Comparison of ENCODE assay signal across 1 cellular context in the genomic region with DNA sequence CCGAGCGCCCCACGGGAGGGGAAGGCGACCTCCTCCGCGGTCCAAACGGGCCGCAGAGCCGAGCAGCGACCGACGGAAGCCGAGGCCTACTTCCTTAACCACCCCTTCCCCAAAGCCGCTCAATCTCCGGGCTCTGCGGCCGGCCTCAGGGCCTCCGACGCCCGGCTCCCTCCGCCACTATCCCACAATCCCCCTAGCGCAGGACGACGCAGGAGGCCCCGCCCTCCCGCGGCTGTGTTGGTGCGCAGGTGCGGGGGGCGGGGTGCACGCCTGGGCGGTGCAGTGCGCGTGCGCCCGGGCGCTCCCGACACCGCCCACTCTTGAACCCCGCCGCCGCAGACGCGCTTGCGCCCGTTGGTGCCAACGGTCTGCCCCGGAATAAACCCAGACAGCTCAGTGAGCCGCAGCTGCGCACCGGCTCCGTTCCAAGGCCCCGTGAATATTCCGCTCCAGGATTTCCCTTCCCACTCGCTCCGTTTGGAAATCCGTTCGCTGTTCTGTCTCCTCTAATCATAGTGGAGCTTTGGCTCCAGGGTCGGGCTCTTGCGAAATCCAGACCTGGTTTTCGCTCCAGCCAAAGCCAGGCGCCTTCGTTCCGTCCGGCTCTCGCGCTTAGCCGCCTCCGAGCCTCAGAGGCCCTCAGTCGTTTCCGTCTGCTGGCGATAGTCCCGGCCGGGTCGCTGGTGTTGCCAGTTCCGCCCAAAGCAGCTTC.
TF ChIP-seq lines count a peak whose summit lies in the region.

A gene with protein sequence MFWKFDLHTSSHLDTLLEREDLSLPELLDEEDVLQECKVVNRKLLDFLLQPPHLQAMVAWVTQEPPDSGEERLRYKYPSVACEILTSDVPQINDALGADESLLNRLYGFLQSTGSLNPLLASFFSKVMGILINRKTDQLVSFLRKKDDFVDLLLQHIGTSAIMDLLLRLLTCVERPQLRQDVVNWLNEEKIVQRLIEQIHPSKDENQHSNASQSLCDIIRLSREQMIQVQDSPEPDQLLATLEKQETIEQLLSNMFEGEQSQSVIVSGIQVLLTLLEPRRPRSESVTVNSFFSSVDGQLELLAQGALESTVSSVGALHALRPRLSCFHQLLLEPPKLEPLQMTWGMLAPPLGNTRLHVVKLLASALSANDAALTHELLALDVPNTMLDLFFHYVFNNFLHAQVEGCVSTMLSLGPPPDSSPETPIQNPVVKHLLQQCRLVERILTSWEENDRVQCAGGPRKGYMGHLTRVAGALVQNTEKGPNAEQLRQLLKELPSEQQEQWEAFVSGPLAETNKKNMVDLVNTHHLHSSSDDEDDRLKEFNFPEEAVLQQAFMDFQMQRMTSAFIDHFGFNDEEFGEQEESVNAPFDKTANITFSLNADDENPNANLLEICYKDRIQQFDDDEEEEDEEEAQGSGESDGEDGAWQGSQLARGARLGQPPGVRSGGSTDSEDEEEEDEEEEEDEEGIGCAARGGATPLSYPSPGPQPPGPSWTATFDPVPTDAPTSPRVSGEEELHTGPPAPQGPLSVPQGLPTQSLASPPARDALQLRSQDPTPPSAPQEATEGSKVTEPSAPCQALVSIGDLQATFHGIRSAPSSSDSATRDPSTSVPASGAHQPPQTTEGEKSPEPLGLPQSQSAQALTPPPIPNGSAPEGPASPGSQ (minus strand): TSS at position 190 of the 712 bp plus-strand sequence. CDS start 11,914 bp downstream, outside the sequence.

TF ChIP-seq in K562, 482 proteins besides CTCF, POLR2A, EP300 and RAD21 (continued from another document and continues in another):
- TF ChIP-seq RBM25 (IDR thresholded peaks at IDR 0.05; ENCODE audit: low read depth, low read length, severe bottlenecking) (no peak), WHSC1 (IDR thresholded peaks at IDR 0.05; ENCODE audit: low read length) (no peak), RBM34 (IDR thresholded peaks at IDR 0.05; ENCODE audit: borderline replicate concordance, insufficient read depth, low read length) (no peak), SMARCC2 (IDR thresholded peaks at IDR 0.05; ENCODE audit: low read depth) (no peak), HMG20A (CRISPR knock-in tag; conservative IDR thresholded peaks at IDR 0.05) (no peak), ZNF3 (CRISPR knock-in tag; IDR thresholded peaks at IDR 0.05) (no peak), TCFL5 (CRISPR knock-in tag; conservative IDR thresholded peaks at IDR 0.05) (no peak), FOS (IDR thresholded peaks at IDR 0.05; ENCODE audit: extremely low read depth, insufficient read length) (no peak), ELF4 (CRISPR knock-in tag; IDR thresholded peaks at IDR 0.05) (no peak; the same call in 1 of the 2 replicates), NR2F6 (CRISPR knock-in tag; IDR thresholded peaks at IDR 0.05) (no peak), ZKSCAN3 (CRISPR knock-in tag; IDR thresholded peaks at IDR 0.05) (no peak), ZNF551 (CRISPR knock-in tag; IDR thresholded peaks at IDR 0.05) (no peak), MYC (IDR thresholded peaks at IDR 0.05; ENCODE audit: low read depth, low read length) (peak; percentile 89), MYC (CRISPR knock-in tag; IDR thresholded peaks at IDR 0.05; ENCODE audit: borderline replicate concordance, low read depth) (no peak), TAF1 (IDR thresholded peaks at IDR 0.05; ENCODE audit: control insufficient read depth, extremely low read depth, insufficient read depth, low read length, severe bottlenecking) (peak; percentile 97), SMAD2 (IDR thresholded peaks at IDR 0.05; ENCODE audit: low read depth, low read length) (no peak), XRCC5 (IDR thresholded peaks at IDR 0.05; ENCODE audit: low read depth, low read length) (peak; percentile 100), SMARCB1 (IDR thresholded peaks at IDR 0.05; ENCODE audit: insufficient read length, low read depth) (no peak), NR2C1 (IDR thresholded peaks at IDR 0.05) (no peak; the same call in 1 of the 2 replicates), NR2C1 (tag; IDR thresholded peaks at IDR 0.05) (peak; percentile 65), SREBF1 (IDR thresholded peaks at IDR 0.05; ENCODE audit: borderline replicate concordance, low read depth, low read length) (no peak), TAL1 (IDR thresholded peaks at IDR 0.05) (no peak), CBX5 (IDR thresholded peaks at IDR 0.05; ENCODE audit: borderline replicate concordance, low read depth) (0 out of 2 replicates have a peak, but pooled peaks have one; percentile 28)
- TF ChIP-seq, protein P1, sequence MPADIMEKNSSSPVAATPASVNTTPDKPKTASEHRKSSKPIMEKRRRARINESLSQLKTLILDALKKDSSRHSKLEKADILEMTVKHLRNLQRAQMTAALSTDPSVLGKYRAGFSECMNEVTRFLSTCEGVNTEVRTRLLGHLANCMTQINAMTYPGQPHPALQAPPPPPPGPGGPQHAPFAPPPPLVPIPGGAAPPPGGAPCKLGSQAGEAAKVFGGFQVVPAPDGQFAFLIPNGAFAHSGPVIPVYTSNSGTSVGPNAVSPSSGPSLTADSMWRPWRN (IDR thresholded peaks at IDR 0.05; ENCODE audit: low read depth): no peak
- TF ChIP-seq, protein P2, sequence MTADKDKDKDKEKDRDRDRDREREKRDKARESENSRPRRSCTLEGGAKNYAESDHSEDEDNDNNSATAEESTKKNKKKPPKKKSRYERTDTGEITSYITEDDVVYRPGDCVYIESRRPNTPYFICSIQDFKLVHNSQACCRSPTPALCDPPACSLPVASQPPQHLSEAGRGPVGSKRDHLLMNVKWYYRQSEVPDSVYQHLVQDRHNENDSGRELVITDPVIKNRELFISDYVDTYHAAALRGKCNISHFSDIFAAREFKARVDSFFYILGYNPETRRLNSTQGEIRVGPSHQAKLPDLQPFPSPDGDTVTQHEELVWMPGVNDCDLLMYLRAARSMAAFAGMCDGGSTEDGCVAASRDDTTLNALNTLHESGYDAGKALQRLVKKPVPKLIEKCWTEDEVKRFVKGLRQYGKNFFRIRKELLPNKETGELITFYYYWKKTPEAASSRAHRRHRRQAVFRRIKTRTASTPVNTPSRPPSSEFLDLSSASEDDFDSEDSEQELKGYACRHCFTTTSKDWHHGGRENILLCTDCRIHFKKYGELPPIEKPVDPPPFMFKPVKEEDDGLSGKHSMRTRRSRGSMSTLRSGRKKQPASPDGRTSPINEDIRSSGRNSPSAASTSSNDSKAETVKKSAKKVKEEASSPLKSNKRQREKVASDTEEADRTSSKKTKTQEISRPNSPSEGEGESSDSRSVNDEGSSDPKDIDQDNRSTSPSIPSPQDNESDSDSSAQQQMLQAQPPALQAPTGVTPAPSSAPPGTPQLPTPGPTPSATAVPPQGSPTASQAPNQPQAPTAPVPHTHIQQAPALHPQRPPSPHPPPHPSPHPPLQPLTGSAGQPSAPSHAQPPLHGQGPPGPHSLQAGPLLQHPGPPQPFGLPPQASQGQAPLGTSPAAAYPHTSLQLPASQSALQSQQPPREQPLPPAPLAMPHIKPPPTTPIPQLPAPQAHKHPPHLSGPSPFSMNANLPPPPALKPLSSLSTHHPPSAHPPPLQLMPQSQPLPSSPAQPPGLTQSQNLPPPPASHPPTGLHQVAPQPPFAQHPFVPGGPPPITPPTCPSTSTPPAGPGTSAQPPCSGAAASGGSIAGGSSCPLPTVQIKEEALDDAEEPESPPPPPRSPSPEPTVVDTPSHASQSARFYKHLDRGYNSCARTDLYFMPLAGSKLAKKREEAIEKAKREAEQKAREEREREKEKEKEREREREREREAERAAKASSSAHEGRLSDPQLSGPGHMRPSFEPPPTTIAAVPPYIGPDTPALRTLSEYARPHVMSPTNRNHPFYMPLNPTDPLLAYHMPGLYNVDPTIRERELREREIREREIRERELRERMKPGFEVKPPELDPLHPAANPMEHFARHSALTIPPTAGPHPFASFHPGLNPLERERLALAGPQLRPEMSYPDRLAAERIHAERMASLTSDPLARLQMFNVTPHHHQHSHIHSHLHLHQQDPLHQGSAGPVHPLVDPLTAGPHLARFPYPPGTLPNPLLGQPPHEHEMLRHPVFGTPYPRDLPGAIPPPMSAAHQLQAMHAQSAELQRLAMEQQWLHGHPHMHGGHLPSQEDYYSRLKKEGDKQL (CRISPR knock-in tag; IDR thresholded peaks at IDR 0.05; ENCODE audit: borderline replicate concordance): no peak; the same call in 1 of the 2 replicates
- TF ChIP-seq, protein P3, sequence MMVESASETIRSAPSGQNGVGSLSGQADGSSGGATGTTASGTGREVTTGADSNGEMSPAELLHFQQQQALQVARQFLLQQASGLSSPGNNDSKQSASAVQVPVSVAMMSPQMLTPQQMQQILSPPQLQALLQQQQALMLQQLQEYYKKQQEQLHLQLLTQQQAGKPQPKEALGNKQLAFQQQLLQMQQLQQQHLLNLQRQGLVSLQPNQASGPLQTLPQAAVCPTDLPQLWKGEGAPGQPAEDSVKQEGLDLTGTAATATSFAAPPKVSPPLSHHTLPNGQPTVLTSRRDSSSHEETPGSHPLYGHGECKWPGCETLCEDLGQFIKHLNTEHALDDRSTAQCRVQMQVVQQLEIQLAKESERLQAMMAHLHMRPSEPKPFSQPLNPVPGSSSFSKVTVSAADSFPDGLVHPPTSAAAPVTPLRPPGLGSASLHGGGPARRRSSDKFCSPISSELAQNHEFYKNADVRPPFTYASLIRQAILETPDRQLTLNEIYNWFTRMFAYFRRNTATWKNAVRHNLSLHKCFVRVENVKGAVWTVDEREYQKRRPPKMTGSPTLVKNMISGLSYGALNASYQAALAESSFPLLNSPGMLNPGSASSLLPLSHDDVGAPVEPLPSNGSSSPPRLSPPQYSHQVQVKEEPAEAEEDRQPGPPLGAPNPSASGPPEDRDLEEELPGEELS (CRISPR knock-in tag; IDR thresholded peaks at IDR 0.05; ENCODE audit: borderline replicate concordance): no peak
- TF ChIP-seq, protein P4, sequence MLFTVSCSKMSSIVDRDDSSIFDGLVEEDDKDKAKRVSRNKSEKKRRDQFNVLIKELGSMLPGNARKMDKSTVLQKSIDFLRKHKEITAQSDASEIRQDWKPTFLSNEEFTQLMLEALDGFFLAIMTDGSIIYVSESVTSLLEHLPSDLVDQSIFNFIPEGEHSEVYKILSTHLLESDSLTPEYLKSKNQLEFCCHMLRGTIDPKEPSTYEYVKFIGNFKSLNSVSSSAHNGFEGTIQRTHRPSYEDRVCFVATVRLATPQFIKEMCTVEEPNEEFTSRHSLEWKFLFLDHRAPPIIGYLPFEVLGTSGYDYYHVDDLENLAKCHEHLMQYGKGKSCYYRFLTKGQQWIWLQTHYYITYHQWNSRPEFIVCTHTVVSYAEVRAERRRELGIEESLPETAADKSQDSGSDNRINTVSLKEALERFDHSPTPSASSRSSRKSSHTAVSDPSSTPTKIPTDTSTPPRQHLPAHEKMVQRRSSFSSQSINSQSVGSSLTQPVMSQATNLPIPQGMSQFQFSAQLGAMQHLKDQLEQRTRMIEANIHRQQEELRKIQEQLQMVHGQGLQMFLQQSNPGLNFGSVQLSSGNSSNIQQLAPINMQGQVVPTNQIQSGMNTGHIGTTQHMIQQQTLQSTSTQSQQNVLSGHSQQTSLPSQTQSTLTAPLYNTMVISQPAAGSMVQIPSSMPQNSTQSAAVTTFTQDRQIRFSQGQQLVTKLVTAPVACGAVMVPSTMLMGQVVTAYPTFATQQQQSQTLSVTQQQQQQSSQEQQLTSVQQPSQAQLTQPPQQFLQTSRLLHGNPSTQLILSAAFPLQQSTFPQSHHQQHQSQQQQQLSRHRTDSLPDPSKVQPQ (CRISPR knock-in tag; IDR thresholded peaks at IDR 0.05; ENCODE audit: borderline replicate concordance): no peak
- TF ChIP-seq, protein P5, sequence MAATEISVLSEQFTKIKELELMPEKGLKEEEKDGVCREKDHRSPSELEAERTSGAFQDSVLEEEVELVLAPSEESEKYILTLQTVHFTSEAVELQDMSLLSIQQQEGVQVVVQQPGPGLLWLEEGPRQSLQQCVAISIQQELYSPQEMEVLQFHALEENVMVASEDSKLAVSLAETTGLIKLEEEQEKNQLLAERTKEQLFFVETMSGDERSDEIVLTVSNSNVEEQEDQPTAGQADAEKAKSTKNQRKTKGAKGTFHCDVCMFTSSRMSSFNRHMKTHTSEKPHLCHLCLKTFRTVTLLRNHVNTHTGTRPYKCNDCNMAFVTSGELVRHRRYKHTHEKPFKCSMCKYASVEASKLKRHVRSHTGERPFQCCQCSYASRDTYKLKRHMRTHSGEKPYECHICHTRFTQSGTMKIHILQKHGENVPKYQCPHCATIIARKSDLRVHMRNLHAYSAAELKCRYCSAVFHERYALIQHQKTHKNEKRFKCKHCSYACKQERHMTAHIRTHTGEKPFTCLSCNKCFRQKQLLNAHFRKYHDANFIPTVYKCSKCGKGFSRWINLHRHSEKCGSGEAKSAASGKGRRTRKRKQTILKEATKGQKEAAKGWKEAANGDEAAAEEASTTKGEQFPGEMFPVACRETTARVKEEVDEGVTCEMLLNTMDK (IDR thresholded peaks at IDR 0.05; ENCODE audit: borderline replicate concordance, insufficient read depth, low read depth, low read length, poor library complexity, severe bottlenecking): no peak
- TF ChIP-seq, protein P6, sequence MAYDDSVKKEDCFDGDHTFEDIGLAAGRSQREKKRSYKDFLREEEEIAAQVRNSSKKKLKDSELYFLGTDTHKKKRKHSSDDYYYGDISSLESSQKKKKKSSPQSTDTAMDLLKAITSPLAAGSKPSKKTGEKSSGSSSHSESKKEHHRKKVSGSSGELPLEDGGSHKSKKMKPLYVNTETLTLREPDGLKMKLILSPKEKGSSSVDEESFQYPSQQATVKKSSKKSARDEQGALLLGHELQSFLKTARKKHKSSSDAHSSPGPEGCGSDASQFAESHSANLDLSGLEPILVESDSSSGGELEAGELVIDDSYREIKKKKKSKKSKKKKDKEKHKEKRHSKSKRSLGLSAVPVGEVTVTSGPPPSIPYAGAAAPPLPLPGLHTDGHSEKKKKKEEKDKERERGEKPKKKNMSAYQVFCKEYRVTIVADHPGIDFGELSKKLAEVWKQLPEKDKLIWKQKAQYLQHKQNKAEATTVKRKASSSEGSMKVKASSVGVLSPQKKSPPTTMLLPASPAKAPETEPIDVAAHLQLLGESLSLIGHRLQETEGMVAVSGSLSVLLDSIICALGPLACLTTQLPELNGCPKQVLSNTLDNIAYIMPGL (CRISPR knock-in tag; IDR thresholded peaks at IDR 0.05): peak; percentile 38; the same call in 1 of the 2 replicates
- TF ChIP-seq, protein P7, sequence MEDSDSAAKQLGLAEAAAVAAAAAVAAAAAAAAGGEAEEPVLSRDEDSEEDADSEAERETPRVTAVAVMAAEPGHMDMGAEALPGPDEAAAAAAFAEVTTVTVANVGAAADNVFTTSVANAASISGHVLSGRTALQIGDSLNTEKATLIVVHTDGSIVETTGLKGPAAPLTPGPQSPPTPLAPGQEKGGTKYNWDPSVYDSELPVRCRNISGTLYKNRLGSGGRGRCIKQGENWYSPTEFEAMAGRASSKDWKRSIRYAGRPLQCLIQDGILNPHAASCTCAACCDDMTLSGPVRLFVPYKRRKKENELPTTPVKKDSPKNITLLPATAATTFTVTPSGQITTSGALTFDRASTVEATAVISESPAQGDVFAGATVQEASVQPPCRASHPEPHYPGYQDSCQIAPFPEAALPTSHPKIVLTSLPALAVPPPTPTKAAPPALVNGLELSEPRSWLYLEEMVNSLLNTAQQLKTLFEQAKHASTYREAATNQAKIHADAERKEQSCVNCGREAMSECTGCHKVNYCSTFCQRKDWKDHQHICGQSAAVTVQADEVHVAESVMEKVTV (CRISPR knock-in tag; IDR thresholded peaks at IDR 0.05): peak; percentile 55
- TF ChIP-seq, protein P8, sequence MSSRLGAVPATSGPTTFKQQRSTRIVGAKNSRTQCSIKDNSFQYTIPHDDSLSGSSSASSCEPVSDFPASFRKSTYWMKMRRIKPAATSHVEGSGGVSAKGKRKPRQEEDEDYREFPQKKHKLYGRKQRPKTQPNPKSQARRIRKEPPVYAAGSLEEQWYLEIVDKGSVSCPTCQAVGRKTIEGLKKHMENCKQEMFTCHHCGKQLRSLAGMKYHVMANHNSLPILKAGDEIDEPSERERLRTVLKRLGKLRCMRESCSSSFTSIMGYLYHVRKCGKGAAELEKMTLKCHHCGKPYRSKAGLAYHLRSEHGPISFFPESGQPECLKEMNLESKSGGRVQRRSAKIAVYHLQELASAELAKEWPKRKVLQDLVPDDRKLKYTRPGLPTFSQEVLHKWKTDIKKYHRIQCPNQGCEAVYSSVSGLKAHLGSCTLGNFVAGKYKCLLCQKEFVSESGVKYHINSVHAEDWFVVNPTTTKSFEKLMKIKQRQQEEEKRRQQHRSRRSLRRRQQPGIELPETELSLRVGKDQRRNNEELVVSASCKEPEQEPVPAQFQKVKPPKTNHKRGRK (tag; IDR thresholded peaks at IDR 0.05): no peak
